Comparison of ENCODE assay signal across 14 cellular contexts in genomic region chr3:66297260-66297863, GRCh38.
A peak's percentile ranks its signal among the peaks of the same experiment; 100 is the strongest.
DNase-seq lines count a peak whose midpoint lies in the region; ATAC-seq and TF ChIP-seq lines count a peak whose summit lies in the region.
"Had no signal": no experiment of that assay in that cellular context is flagged by ENCODE, and none has a peak within 500 bp of the region (broad histone marks: within the 10 kb centered on the region; RNA-seq: fewer than 3 reads in every experiment).

No MANE protein-coding gene starts in this region.

- H3K27me3 ChIP-seq in body of pancreas (no peaks in the 10 kb centered on the region), liver (ENCODE audit: control insufficient read depth in 4 of 4, insufficient read depth in 4 of 4, low read length in 3 of 4) (no peaks in the 10 kb centered on the region)

- no peak overlapping the region for H3K4me3 Mint-ChIP-seq in type B pancreatic cell
- H3K4me3 Mint-ChIP-seq: activated B cell treated with CpG ODN at 0.5 μM for 24 hours, CD14-positive monocyte had no signal

- H3K9me3 ChIP-seq in KOPT-K1 (ENCODE audit: insufficient read depth, low read length, poor library complexity, severe bottlenecking), result no peaks in the 10 kb centered on the region
- H3K9me3 ChIP-seq in body of pancreas, result no peaks in the 10 kb centered on the region
- no peaks in the 10 kb centered on the region for H3K9me3 ChIP-seq in liver (ENCODE audit: control insufficient read depth in 4 of 4, low read length in 3 of 4)

- no peaks in the 10 kb centered on the region for H3K27me3 Mint-ChIP-seq in type B pancreatic cell
- H3K27me3 Mint-ChIP-seq: activated B cell treated with CpG ODN at 0.5 μM for 24 hours had no signal

- H3K36me3 Mint-ChIP-seq in type B pancreatic cell, result no peaks in the 10 kb centered on the region
- H3K36me3 Mint-ChIP-seq: CD14-positive monocyte had no signal

- H3K27ac Mint-ChIP-seq in type B pancreatic cell, result no peak overlapping the region
- H3K27ac Mint-ChIP-seq: activated B cell treated with CpG ODN at 0.5 μM for 24 hours, CD14-positive monocyte had no signal

- POLR2A ChIA-PET in AG04449 (lab: Yijun Ruan, JAX), result interaction anchor here (0.6 kb wide), 1 partner anchor 57 kb away, joined by 3 read pairs; no protein-coding TSS in a partner anchor

- peak; percentile 23 for DNase-seq in AG04449 (ENCODE audit: low read depth, low spot score)
- no peak for DNase-seq in body of pancreas
- no peak for DNase-seq in DMS153 treated with DMSO at 0.1 percent for 48 hours (lab: John Stamatoyannopoulos, UW; ENCODE audit: unreplicated experiment)
- no peak for DNase-seq in NCI-H146 (lab: John Stamatoyannopoulos, UW)
- no peak for DNase-seq in type B pancreatic cell (ENCODE audit: extremely low spot score, unreplicated experiment)
- DNase-seq: activated B cell treated with CpG ODN at 0.5 μM for 24 hours, erythroblast, NCI-H2171 treated with DMSO at 0.1 percent for 48 hours, posterior cingulate gyrus, Right ventricle myocardium superior had no signal

- H3K36me3 ChIP-seq in KOPT-K1 (ENCODE audit: insufficient read depth, low read length), result no peaks in the 10 kb centered on the region
- H3K36me3 ChIP-seq in body of pancreas (replicated peaks in 1 of 2; ENCODE audit: insufficient read depth in 1 of 2, low read depth in 2 of 2), result no peaks in the 10 kb centered on the region
- no peaks in the 10 kb centered on the region for H3K36me3 ChIP-seq in liver (ENCODE audit: control insufficient read depth in 4 of 4, insufficient read depth in 3 of 4, low read depth in 1 of 4, low read length in 3 of 4)

- no peak for TF ChIP-seq CTCF in AG04449 (IDR thresholded peaks at IDR 0.05; ENCODE audit: insufficient read depth, low read length, missing control alignments)
- no peak for TF ChIP-seq CTCF in body of pancreas (IDR thresholded peaks at IDR 0.05)
- TF ChIP-seq CTCF in liver (IDR thresholded peaks at IDR 0.05; ENCODE audit: low read depth, low read length, missing input control), result no peak
- TF ChIP-seq CTCF in type B pancreatic cell (conservative IDR thresholded peaks at IDR 0.05), result no peak

- H3K9me3 Mint-ChIP-seq in type B pancreatic cell, result no peaks in the 10 kb centered on the region
- H3K9me3 Mint-ChIP-seq: activated B cell treated with CpG ODN at 0.5 μM for 24 hours had no signal

- H3K9ac ChIP-seq in liver (ENCODE audit: low read depth in 1 of 2, low read length in 2 of 2), result peak overlapping the region in 1 of 2 donors; percentile 39

- intact Hi-C loops in body of pancreas (cut with DNase I), result no loop called here

- peak; percentile 20 for ATAC-seq in body of pancreas
- ATAC-seq in GM19455 (IDR thresholded peaks at IDR 0.05; ENCODE audit: unreplicated experiment), result no peak

- H3K27ac ChIP-seq in KOPT-K1 (ENCODE audit: low read depth, low read length, poor library complexity, severe bottlenecking), result peak overlapping the region; percentile 36
- peak overlapping the region in 3 of 4 donors; percentile 20 to 85 (median 80) for H3K27ac ChIP-seq in body of pancreas
- peak overlapping the region in 1 of 2 donors; percentile 20 for H3K27ac ChIP-seq in liver (ENCODE audit: low read depth in 1 of 2, low read length in 2 of 2)

- H3K4me1 ChIP-seq in body of pancreas, result peaks cover 45% of the 10 kb centered on the region
- peaks cover 6 to 32% (median 18%) of the 10 kb centered on the region in 4 donors for H3K4me1 ChIP-seq in liver (ENCODE audit: control insufficient read depth in 4 of 4, insufficient read depth in 4 of 4, low read length in 3 of 4)

- no peak for TF ChIP-seq POLR2A in body of pancreas (IDR thresholded peaks at IDR 0.05)

- H3K4me1 Mint-ChIP-seq in type B pancreatic cell (ENCODE audit: unreplicated experiment), result peaks cover 29% of the 10 kb centered on the region

- no peak for TF ChIP-seq RAD21 in liver (IDR thresholded peaks at IDR 0.05)

- CTCF ChIA-PET in AG04449 (lab: Yijun Ruan, JAX), result interaction anchor here (0.6 to 3.1 kb wide), 5 partner anchors 12 to 525 kb away, joined by 3 to 9 read pairs (median 4); no protein-coding TSS in a partner anchor

- H3K4me3 ChIP-seq in AG04449 (ENCODE audit: low read depth, low read length), result no peak overlapping the region
- no peak overlapping the region for H3K4me3 ChIP-seq in body of pancreas
- no peak overlapping the region for H3K4me3 ChIP-seq in liver (ENCODE audit: low read depth in 1 of 3, low read length in 3 of 3)

- WGBS in body of pancreas, 2 donors, result 35 to 51% methylated on average over 2 of the region's 2 CpGs
- WGBS in liver, result 30% methylated on average over 2 of the region's 2 CpGs

TF ChIP-seq in liver, 16 proteins besides CTCF, POLR2A, EP300 and RAD21:
- peak in 1 of 2 donors; percentile 31 for TF ChIP-seq RXRA (IDR thresholded peaks at IDR 0.05)
- no peak for TF ChIP-seq ATF3 (IDR thresholded peaks at IDR 0.05)
- no peak for TF ChIP-seq JUND (IDR thresholded peaks at IDR 0.05)
- peak; percentile 36 to 50 for TF ChIP-seq HNF4A (conservative IDR thresholded peaks at IDR 0.05)
